In the genomic region with DNA sequence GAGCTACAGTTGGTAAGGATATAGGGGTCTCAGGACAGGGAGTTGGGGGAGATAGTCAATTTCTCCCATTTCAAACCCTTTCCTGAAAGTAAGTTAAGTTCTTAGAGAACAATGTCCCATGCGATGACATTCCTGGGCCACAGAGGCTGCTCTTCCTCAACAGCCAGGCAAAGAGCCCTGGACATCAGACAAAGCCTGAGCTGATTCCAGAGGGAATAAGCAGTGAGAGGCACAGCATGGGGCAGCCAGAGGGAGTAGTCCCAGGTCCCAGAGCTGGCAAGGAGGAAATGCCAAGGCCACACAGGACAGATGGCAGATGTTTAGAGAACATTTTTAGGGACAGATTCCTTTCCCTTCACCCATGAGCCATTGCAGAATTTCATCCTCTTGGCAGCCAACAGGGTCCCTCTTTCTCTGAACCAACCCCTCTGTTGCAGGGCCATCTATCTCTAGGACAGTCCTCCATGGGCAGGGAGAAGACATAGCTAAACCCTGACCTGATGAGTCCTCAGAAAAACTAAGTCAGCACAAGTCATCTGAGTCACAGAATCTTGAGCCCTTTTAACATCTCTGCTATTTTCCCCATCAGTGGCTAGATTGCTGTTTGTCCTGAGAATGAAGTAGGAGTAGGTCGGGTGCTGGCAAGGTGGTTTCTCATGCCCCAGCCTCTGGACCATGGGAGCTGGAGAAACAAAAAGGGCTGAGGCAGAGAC, we compare ENCODE assay signal across 26 cellular contexts.
DNase-seq lines count a peak whose midpoint lies in the region; ATAC-seq and TF ChIP-seq lines count a peak whose summit lies in the region.
"Had no signal": no experiment of that assay in that cellular context is flagged by ENCODE, and none has a peak within 500 bp of the region (broad histone marks: within the 10 kb centered on the region; RNA-seq: fewer than 3 reads in every experiment).

No MANE protein-coding gene starts in this region.

- in situ Hi-C loops in Panc1 (cut with HindIII; ENCODE audit: low pct_unique_long_range_greater_than_20kb, low sequenced_read_pairs): no loop called here

- H3K79me1 ChIP-seq in trophoblast cell (ENCODE audit: low read length): no peaks in the 10 kb centered on the region

- CTCF ChIA-PET in Panc1 (lab: Charles Lee): no interaction called here

- peaks cover 20% of the 10 kb centered on the region for H3K4me1 ChIP-seq in Panc1 (ENCODE audit: control insufficient read depth, insufficient read depth, low read length)
- peaks cover 6 to 11% of the 10 kb centered on the region in 2 experiments for H3K4me1 ChIP-seq in trophoblast cell (ENCODE audit: control insufficient read depth in 1 of 2, insufficient read depth in 2 of 2, low read length in 2 of 2)
- H3K4me1 ChIP-seq: foreskin keratinocyte had no signal

- H4K12ac ChIP-seq in trophoblast cell (ENCODE audit: low read depth, low read length): no peak overlapping the region

- POLR2A ChIA-PET in Panc1 (lab: Charles Lee): no interaction called here

- H3K4me2 ChIP-seq in trophoblast cell (ENCODE audit: low read length): no peak overlapping the region

- peak overlapping the region; percentile 32 for H2AK5ac ChIP-seq in trophoblast cell (ENCODE audit: low read length)

- WGBS in trophoblast cell (ENCODE audit: extremely low coverage, insufficient coverage, insufficient read length): no CpG with 5 or more reads among the region's 2 CpGs

- H3K27me3 ChIP-seq in Panc1 (ENCODE audit: control insufficient read depth, insufficient read depth, low read length) (no peaks in the 10 kb centered on the region), trophoblast cell (ENCODE audit: insufficient read depth, low read length) (no peaks in the 10 kb centered on the region)
- H3K27me3 ChIP-seq: tibial artery had no signal

- H2BK120ac ChIP-seq in trophoblast cell (ENCODE audit: insufficient read depth, low read length, poor library complexity): no peak overlapping the region

- H3K36me3 ChIP-seq in Panc1 (ENCODE audit: control insufficient read depth, insufficient read depth, low read length): no peaks in the 10 kb centered on the region
- H3K36me3 ChIP-seq in trophoblast cell (ENCODE audit: control insufficient read depth in 1 of 2, insufficient read depth in 2 of 2, low read length in 2 of 2): no peaks in the 10 kb centered on the region
- H3K36me3 ChIP-seq: tibial artery, WERI-Rb-1 had no signal

- H3K9ac ChIP-seq in trophoblast cell (ENCODE audit: low read length): no peak overlapping the region

- no peak overlapping the region for H2BK12ac ChIP-seq in trophoblast cell (ENCODE audit: low read length)

- no peak overlapping the region for H3K4me3 ChIP-seq in Panc1 (ENCODE audit: low read depth in 2 of 2, low read length in 2 of 2)
- H3K4me3 ChIP-seq in trophoblast cell (ENCODE audit: low read depth, low read length): no peak overlapping the region
- H3K4me3 ChIP-seq: skin epidermis, tibial artery had no signal

- no peak for TF ChIP-seq CTCF in Panc1 (IDR thresholded peaks at IDR 0.05)

- H3K79me2 ChIP-seq in trophoblast cell (ENCODE audit: control insufficient read depth, insufficient read depth, low read length, poor library complexity): no peaks in the 10 kb centered on the region

- H3K27ac ChIP-seq in Panc1 (ENCODE audit: low read length): peak overlapping the region; percentile 36; the same call in 1 of the 2 replicates
- no peak overlapping the region for H3K27ac ChIP-seq in trophoblast cell (ENCODE audit: low read depth, low read length)
- H3K27ac ChIP-seq: foreskin keratinocyte, skin epidermis, WERI-Rb-1 had no signal

- no peak overlapping the region for H4K91ac ChIP-seq in trophoblast cell (ENCODE audit: low read depth, low read length)

- no peak overlapping the region for H3K23ac ChIP-seq in trophoblast cell (ENCODE audit: low read length)

- intact Hi-C loops in Panc1 (cut with micrococcal nuclease; ENCODE audit: unreplicated experiment): no loop called here

- no peak overlapping the region for H2BK5ac ChIP-seq in trophoblast cell (ENCODE audit: low read depth, low read length, poor library complexity)

- BruUV-seq in Panc1 (replicated peaks; lab: Mats Ljungman, UMichigan): no TSS peak

- no peak overlapping the region for H3K4ac ChIP-seq in trophoblast cell (ENCODE audit: low read depth, low read length)

- no peak overlapping the region for H3K14ac ChIP-seq in trophoblast cell (ENCODE audit: low read length)

- ATAC-seq in Panc1: no peak
- ATAC-seq: activated T-cell treated with anti-CD3 and anti-CD28 coated beads, Interleukin-2, amount 50 U/mL, for 4 hours; foreskin keratinocyte; left colon; stimulated activated naive CD8-positive, alpha-beta T cell treated with anti-CD3 and anti-CD28 coated beads, Interleukin-15, amount 100 ng/mL, for 72 hours had no signal

- no peak overlapping the region for H3K18ac ChIP-seq in trophoblast cell (ENCODE audit: low read length)

- H4K8ac ChIP-seq in trophoblast cell (ENCODE audit: low read depth, low read length): no peak overlapping the region

- DNase-seq in AG20443 (ENCODE audit: low spot score): peak; percentile 46
- no peak for DNase-seq in Panc1 (ENCODE audit: low read depth, low spot score)
- DNase-seq in globus pallidus (ENCODE audit: low spot score): peak; percentile 30
- no peak for DNase-seq in trophoblast cell
- DNase-seq in mesenteric fat pad (ENCODE audit: low spot score): no peak
- no peak for DNase-seq in activated CD4-positive, alpha-beta T cell treated with anti-CD3 and anti-CD28 coated beads, Interleukin-2, amount 50 U/mL, for 48 hours
- DNase-seq in occipital lobe (lab: John Stamatoyannopoulos, UW): no peak
- DNase-seq: activated CD4-positive, alpha-beta T cell treated with anti-CD3 and anti-CD28 coated beads, Interleukin-2, amount 10 ng/mL, durations not matched to agents 7 days and 5 days; activated gamma-delta T cell treated with Interleukin-2 at 50 U/mL for 16 hours; activated T-cell treated with anti-CD3 and anti-CD28 coated beads, Interleukin-2, amount 50 U/mL, for 4 hours; C1 segment of cervical spinal cord; effector CD4-positive, alpha-beta T cell; foreskin keratinocyte; immature natural killer cell; Kasumi-1; left colon; mammary epithelial cell; NCI-H146; NCI-H2171 treated with DMSO at 0.1 percent for 48 hours; SIG-M5; stimulated activated naive CD8-positive, alpha-beta T cell treated with anti-CD3 and anti-CD28 coated beads, Interleukin-15, amount 100 ng/mL, for 72 hours; SW 1271; T-helper 9 cell; WERI-Rb-1 had no signal

- no peak overlapping the region for H2AFZ ChIP-seq in trophoblast cell (ENCODE audit: insufficient read depth, low read length, poor library complexity)

- H3K9me3 ChIP-seq in Panc1 (ENCODE audit: control insufficient read depth, insufficient read depth, low read depth, low read length) (no peaks in the 10 kb centered on the region), trophoblast cell (ENCODE audit: insufficient read depth, low read depth, low read length) (no peaks in the 10 kb centered on the region)
- H3K9me3 ChIP-seq: tibial artery had no signal

Comparison
In these comparisons a context has a peak if more than half of its experiments do, and no peak if none do; other contexts are left out.
1. DNase-seq: peak in AG20443 (single experiment) and globus pallidus (single experiment); none in Panc1 (single experiment), trophoblast cell (0 of 2), mesenteric fat pad (single experiment), activated CD4-positive, alpha-beta T cell treated with anti-CD3 and anti-CD28 coated beads, Interleukin-2, amount 50 U/mL, for 48 hours (0 of 2) and occipital lobe (single experiment).